In the genomic region with DNA sequence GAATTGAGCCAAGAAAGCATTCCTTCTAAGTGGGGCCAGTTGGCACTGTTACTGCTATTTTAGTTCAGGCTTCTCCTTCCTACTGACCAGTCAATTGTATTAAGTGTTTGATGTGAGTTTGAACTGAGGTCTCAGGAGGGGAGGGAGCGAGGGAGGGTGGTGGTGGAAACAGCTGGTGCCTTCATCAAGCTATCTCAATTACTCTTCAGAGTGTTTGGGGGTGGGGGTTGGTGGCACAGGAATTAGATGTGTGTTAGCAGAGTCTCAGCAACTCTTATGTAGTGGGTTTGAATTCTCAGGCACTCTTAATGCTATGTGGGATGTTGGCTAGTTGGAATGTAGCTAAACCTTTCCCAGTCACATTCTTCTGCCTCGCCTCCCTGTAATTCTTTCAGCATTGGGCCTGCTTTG, we compare ENCODE assay signal across 1 cellular context.
TF ChIP-seq lines count a peak whose summit lies in the region.

No MANE protein-coding gene starts in this region.

TF ChIP-seq in IMR-90, 13 proteins besides CTCF, POLR2A, EP300 and RAD21:
- TF ChIP-seq ELK1 (IDR thresholded peaks at IDR 0.05; ENCODE audit: borderline replicate concordance, low read depth, low read length): no peak
- no peak for TF ChIP-seq SMC3 (IDR thresholded peaks at IDR 0.05; ENCODE audit: low read depth, low read length)
- TF ChIP-seq CEBPB (IDR thresholded peaks at IDR 0.05; ENCODE audit: low read depth, low read length): no peak
- no peak for TF ChIP-seq BHLHE40 (IDR thresholded peaks at IDR 0.05; ENCODE audit: low read depth, low read length)
- TF ChIP-seq MAZ (IDR thresholded peaks at IDR 0.05; ENCODE audit: borderline replicate concordance, low read depth, low read length): no peak; the same call in 1 of the 2 replicates
- TF ChIP-seq RCOR1 (IDR thresholded peaks at IDR 0.05; ENCODE audit: insufficient replicate concordance, low read length): no peak
